17 cellular contexts compared by ENCODE assay signal in genomic region chr12:54954228-54954627, GRCh38. TPM values are rescaled to one million over a fixed set of nuclear protein-coding genes. Genes with fewer than 3 reads are reported as not detected.
DNase-seq lines count a peak whose midpoint lies in the region; ATAC-seq and TF ChIP-seq lines count a peak whose summit lies in the region.
"Had no signal": no experiment of that assay in that cellular context is flagged by ENCODE, and none has a peak within 500 bp of the region (broad histone marks: within the 10 kb centered on the region; RNA-seq: fewer than 3 reads in every experiment).

No MANE protein-coding gene starts in this region.

- H3K4me1 Mint-ChIP-seq in activated T-cell treated with anti-CD3 and anti-CD28 coated beads, Interleukin-2, amount 50 U/mL, for 72 hours (ENCODE audit: low read depth) = peaks cover 61% of the 10 kb centered on the region
- peaks cover 54 to 78% (median 70%) of the 10 kb centered on the region in 3 donors for H3K4me1 Mint-ChIP-seq in CD8-positive, alpha-beta memory T cell
- peaks cover 73% of the 10 kb centered on the region for H3K4me1 Mint-ChIP-seq in activated T-helper 2 cell treated with anti-CD3 and anti-CD28 coated beads, Interferon-gamma antibody, Interleukin-2, Interleukin-4, amounts not matched to agents 10 μg/mL and 5 μg/mL and 100 μg/mL, durations not matched to agents 14 hours and 24 hours and 36 hours (ENCODE audit: low read depth)
- peaks cover 76 to 97% of the 10 kb centered on the region in 2 donors for H3K4me1 Mint-ChIP-seq in immature natural killer cell

- H3K4me3 ChIP-seq in CD8-positive, alpha-beta memory T cell (ENCODE audit: low read length) = no peak overlapping the region
- H3K4me3 ChIP-seq in body of pancreas = no peak overlapping the region
- H3K4me3 ChIP-seq: MG63 had no signal

- no peak overlapping the region for H3K4me3 Mint-ChIP-seq in activated T-cell treated with anti-CD3 and anti-CD28 coated beads, Interleukin-2, amount 50 U/mL, for 72 hours
- H3K4me3 Mint-ChIP-seq in CD8-positive, alpha-beta memory T cell = no peak overlapping the region
- H3K4me3 Mint-ChIP-seq in activated T-helper 2 cell treated with anti-CD3 and anti-CD28 coated beads, Interferon-gamma antibody, Interleukin-2, Interleukin-4, amounts not matched to agents 10 μg/mL and 5 μg/mL and 100 μg/mL, durations not matched to agents 14 hours and 24 hours and 36 hours (ENCODE audit: low read depth) = no peak overlapping the region
- H3K4me3 Mint-ChIP-seq in immature natural killer cell = peak overlapping the region in 1 of 5 donors; percentile 55
- H3K4me3 Mint-ChIP-seq: HFFc6 had no signal

- H3K36me3 ChIP-seq in CD8-positive, alpha-beta memory T cell (ENCODE audit: insufficient read depth, low read length) = peaks cover 19% of the 10 kb centered on the region
- H3K36me3 ChIP-seq in body of pancreas (replicated peaks in 1 of 2; ENCODE audit: insufficient read depth in 1 of 2, low read depth in 2 of 2) = no peaks in the 10 kb centered on the region
- H3K36me3 ChIP-seq: MG63 had no signal

- no peak for DNase-seq in activated T-cell treated with anti-CD3 and anti-CD28 coated beads, Interleukin-2, amount 50 U/mL, for 72 hours
- no peak for DNase-seq in activated T-cell treated with anti-CD3 and anti-CD28 coated beads, Interleukin-2, amount 50 U/mL, for 1 hour
- no peak for DNase-seq in CD8-positive, alpha-beta memory T cell
- DNase-seq in activated T-helper 2 cell treated with anti-CD3 and anti-CD28 coated beads, Interferon-gamma antibody, Interleukin-2, Interleukin-4, amounts not matched to agents 10 μg/mL and 5 μg/mL and 100 μg/mL, durations not matched to agents 14 hours and 24 hours and 36 hours (ENCODE audit: low spot score) = no peak
- no peak for DNase-seq in immature natural killer cell
- DNase-seq in retina = no peak
- DNase-seq in body of pancreas = no peak
- no peak for DNase-seq in HK-2 (ENCODE audit: unreplicated experiment)
- DNase-seq: AML-193, EL, HFFc6, MG63, NCI-H1092 treated with DMSO at 0.1 percent for 48 hours, NCI-H1694, NCI-H2107, NCI-H226, NCI-H526 had no signal

- no peak overlapping the region for H3K27ac ChIP-seq in CD8-positive, alpha-beta memory T cell (ENCODE audit: low read depth, low read length)
- H3K27ac ChIP-seq in body of pancreas = no peak overlapping the region

- H3K4me1 ChIP-seq in CD8-positive, alpha-beta memory T cell (ENCODE audit: insufficient read depth, low read length) = peaks cover 57% of the 10 kb centered on the region
- no peaks in the 10 kb centered on the region for H3K4me1 ChIP-seq in body of pancreas

- POLR2A ChIA-PET in CD8-positive, alpha-beta memory T cell (lab: Charles Lee) = no interaction called here

- CTCF ChIA-PET in CD8-positive, alpha-beta memory T cell (lab: Charles Lee) = no interaction called here

- H3K27me3 Mint-ChIP-seq in activated T-cell treated with anti-CD3 and anti-CD28 coated beads, Interleukin-2, amount 50 U/mL, for 72 hours (ENCODE audit: low read depth) = no peaks in the 10 kb centered on the region
- H3K27me3 Mint-ChIP-seq in CD8-positive, alpha-beta memory T cell = no peaks in the 10 kb centered on the region
- no peaks in the 10 kb centered on the region for H3K27me3 Mint-ChIP-seq in activated T-helper 2 cell treated with anti-CD3 and anti-CD28 coated beads, Interferon-gamma antibody, Interleukin-2, Interleukin-4, amounts not matched to agents 10 μg/mL and 5 μg/mL and 100 μg/mL, durations not matched to agents 14 hours and 24 hours and 36 hours (ENCODE audit: low read depth)
- H3K27me3 Mint-ChIP-seq in immature natural killer cell (ENCODE audit: low read depth in 3 of 3) = peaks cover 0 to 2% (median 0%) of the 10 kb centered on the region in 3 donors

- no peak for TF ChIP-seq CTCF in body of pancreas (IDR thresholded peaks at IDR 0.05)

- no peak for ATAC-seq in activated T-cell treated with anti-CD3 and anti-CD28 coated beads, Interleukin-2, amount 50 U/mL, for 72 hours (replicated peaks in 1 of 2)
- ATAC-seq in body of pancreas = no peak

- H3K9me3 Mint-ChIP-seq in activated T-cell treated with anti-CD3 and anti-CD28 coated beads, Interleukin-2, amount 50 U/mL, for 72 hours = peaks cover 14 to 15% of the 10 kb centered on the region in 2 donors
- H3K9me3 Mint-ChIP-seq in CD8-positive, alpha-beta memory T cell = no peaks in the 10 kb centered on the region
- peaks cover 24% of the 10 kb centered on the region for H3K9me3 Mint-ChIP-seq in activated T-helper 2 cell treated with anti-CD3 and anti-CD28 coated beads, Interferon-gamma antibody, Interleukin-2, Interleukin-4, amounts not matched to agents 10 μg/mL and 5 μg/mL and 100 μg/mL, durations not matched to agents 14 hours and 24 hours and 36 hours
- no peaks in the 10 kb centered on the region for H3K9me3 Mint-ChIP-seq in immature natural killer cell
- H3K9me3 Mint-ChIP-seq: HFFc6 had no signal

- no peaks in the 10 kb centered on the region for H3K9me3 ChIP-seq in CD8-positive, alpha-beta memory T cell (ENCODE audit: low read length)
- H3K9me3 ChIP-seq in body of pancreas = no peaks in the 10 kb centered on the region
- H3K9me3 ChIP-seq: MG63 had no signal

- H3K27ac Mint-ChIP-seq in activated T-cell treated with anti-CD3 and anti-CD28 coated beads, Interleukin-2, amount 50 U/mL, for 72 hours = peak overlapping the region; percentile 98
- H3K27ac Mint-ChIP-seq in CD8-positive, alpha-beta memory T cell = peak overlapping the region in 6 of 8 donors; percentile 27 to 80 (median 54)
- H3K27ac Mint-ChIP-seq in activated T-helper 2 cell treated with anti-CD3 and anti-CD28 coated beads, Interferon-gamma antibody, Interleukin-2, Interleukin-4, amounts not matched to agents 10 μg/mL and 5 μg/mL and 100 μg/mL, durations not matched to agents 14 hours and 24 hours and 36 hours = peak overlapping the region; percentile 80
- peak overlapping the region in 4 of 6 donors; percentile 24 to 84 (median 73) for H3K27ac Mint-ChIP-seq in immature natural killer cell
- H3K27ac Mint-ChIP-seq: HFFc6 had no signal

- peaks cover 26 to 70% of the 10 kb centered on the region in 2 donors for H3K36me3 Mint-ChIP-seq in activated T-cell treated with anti-CD3 and anti-CD28 coated beads, Interleukin-2, amount 50 U/mL, for 72 hours (ENCODE audit: insufficient read depth in 2 of 2)
- peaks cover 19 to 81% (median 27%) of the 10 kb centered on the region in 3 donors for H3K36me3 Mint-ChIP-seq in CD8-positive, alpha-beta memory T cell
- no peaks in the 10 kb centered on the region for H3K36me3 Mint-ChIP-seq in activated T-helper 2 cell treated with anti-CD3 and anti-CD28 coated beads, Interferon-gamma antibody, Interleukin-2, Interleukin-4, amounts not matched to agents 10 μg/mL and 5 μg/mL and 100 μg/mL, durations not matched to agents 14 hours and 24 hours and 36 hours (ENCODE audit: low read depth)
- peaks cover 3 to 36% (median 27%) of the 10 kb centered on the region in 3 donors for H3K36me3 Mint-ChIP-seq in immature natural killer cell

- intact Hi-C loops in activated T-helper 2 cell treated with anti-CD3 and anti-CD28 coated beads, Interferon-gamma antibody, Interleukin-2, Interleukin-4, amounts not matched to agents 10 μg/mL and 5 μg/mL and 100 μg/mL, durations not matched to agents 14 hours and 24 hours and 36 hours (cut with micrococcal nuclease) = no loop called here
- intact Hi-C loops in body of pancreas (cut with DNase I) = loop anchor here (10.0 kb wide), 2 partner anchors 199 to 229 kb away; no protein-coding TSS in a partner anchor

- TF ChIP-seq POLR2A in body of pancreas (IDR thresholded peaks at IDR 0.05) = no peak

- H3K27me3 ChIP-seq in CD8-positive, alpha-beta memory T cell (ENCODE audit: insufficient read depth, low read length, poor library complexity, severe bottlenecking) = no peaks in the 10 kb centered on the region
- no peaks in the 10 kb centered on the region for H3K27me3 ChIP-seq in body of pancreas

RNA-seq across cellular contexts. Expression of gene TESPA1, which starts 30.3 kb away (rescaled TPM):
- 10 to 100 TPM; 86.5 to 95.5 TPM for total RNA-seq in activated T-cell treated with anti-CD3 and anti-CD28 coated beads, Interleukin-2, amount 50 U/mL, for 72 hours
- 10 to 100 TPM; 77.3 to 80.6 TPM for total RNA-seq in CD8-positive, alpha-beta memory T cell
- polyA plus RNA-seq in CD8-positive, alpha-beta memory T cell = 104 TPM
- total RNA-seq in activated T-helper 2 cell treated with anti-CD3 and anti-CD28 coated beads, Interferon-gamma antibody, Interleukin-2, Interleukin-4, amounts not matched to agents 10 μg/mL and 5 μg/mL and 100 μg/mL, durations not matched to agents 14 hours and 24 hours and 36 hours = 179 and 186 TPM in 2 replicates
- 10 to 100 TPM; 29.5 to 65.7 (median 33.1) TPM for polyA plus RNA-seq in immature natural killer cell
- not detected for total RNA-seq in body of pancreas
- total RNA-seq: HFFc6 had no signal

Comparison
In these comparisons a context has a peak if more than half of its experiments do, and no peak if none do; other contexts are left out.
1. RNA of gene TESPA1, which starts 30.3 kb away (total RNA-seq): 179 to 186 TPM in activated T-helper 2 cell treated with anti-CD3 and anti-CD28 coated beads, Interferon-gamma antibody, Interleukin-2, Interleukin-4, amounts not matched to agents 10 μg/mL and 5 μg/mL and 100 μg/mL, durations not matched to agents 14 hours and 24 hours and 36 hours, 86.5 to 95.5 TPM in activated T-cell treated with anti-CD3 and anti-CD28 coated beads, Interleukin-2, amount 50 U/mL, for 72 hours and 77.3 to 80.6 TPM in CD8-positive, alpha-beta memory T cell; not detected in body of pancreas; every median in the first group is over 10 times any median in the second.
2. Peak in every context shown above with its lines, with median percentiles within 50 percentile points of each other: H3K27ac Mint-ChIP-seq.